Comparison of ENCODE assay signal across 22 cellular contexts in the genomic region with DNA sequence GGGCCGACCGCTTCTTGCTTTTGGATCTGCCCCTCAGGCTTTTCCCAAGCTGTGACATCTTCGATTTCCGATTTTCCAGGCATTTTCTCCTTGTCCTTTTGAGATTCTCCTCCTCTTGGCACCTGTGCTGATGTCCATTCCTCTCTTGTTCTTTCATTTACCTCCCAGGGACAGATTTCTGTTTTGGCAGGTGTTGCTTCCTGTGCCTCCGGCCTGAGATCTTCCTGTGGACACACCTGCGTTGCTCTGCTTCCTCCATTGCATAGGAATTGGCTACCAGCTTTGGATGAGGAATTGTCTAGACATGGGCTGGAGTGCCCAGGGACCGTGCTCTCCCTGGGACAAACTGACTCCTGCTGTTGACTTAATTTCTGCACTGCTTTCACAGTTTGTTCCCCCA. TPM values are rescaled to one million over a fixed set of nuclear protein-coding genes. Genes with fewer than 3 reads are reported as not detected.
"Had no signal": no experiment of that assay in that cellular context is flagged by ENCODE, and none has a peak within 500 bp of the region (broad histone marks: within the 10 kb centered on the region; RNA-seq: fewer than 3 reads in every experiment).

No MANE protein-coding gene starts in this region.

- ATAC-seq: gastroesophageal sphincter; left ventricle myocardium superior; natural killer cell; psoas muscle; stimulated activated memory B cell treated with anti-CD40 and anti-IgM and Interleukin-4, amounts not matched to agents 10 μg/mL and 1 μg/mL and 100 μg/mL, for 72 hours had no signal

- H3K9me3 ChIP-seq: adrenal gland, ascending aorta, colonic mucosa, gastroesophageal sphincter, psoas muscle, right atrium auricular region, stomach, suprapubic skin, tibial nerve had no signal

- H3K27me3 ChIP-seq: ascending aorta, colonic mucosa, dorsolateral prefrontal cortex, right atrium auricular region had no signal

- H3K36me3 Mint-ChIP-seq: activated naive CD8-positive, alpha-beta T cell; natural killer cell; stimulated activated memory B cell treated with anti-CD40 and anti-IgM and Interleukin-4, amounts not matched to agents 10 μg/mL and 1 μg/mL and 100 μg/mL, for 72 hours had no signal

- H3K27ac ChIP-seq: adrenal gland, ascending aorta, brain microvascular endothelial cell, colonic mucosa, epithelial cell of prostate, gastroesophageal sphincter, psoas muscle, right atrium auricular region, stomach, suprapubic skin had no signal

- H3K27ac Mint-ChIP-seq: activated naive CD8-positive, alpha-beta T cell; stimulated activated memory B cell treated with anti-CD40 and anti-IgM and Interleukin-4, amounts not matched to agents 10 μg/mL and 1 μg/mL and 100 μg/mL, for 72 hours had no signal

- H3K9me3 Mint-ChIP-seq: natural killer cell; stimulated activated memory B cell treated with anti-CD40 and anti-IgM and Interleukin-4, amounts not matched to agents 10 μg/mL and 1 μg/mL and 100 μg/mL, for 72 hours had no signal

- DNase-seq: activated naive CD4-positive, alpha-beta T cell; activated T-cell treated with anti-CD3 and anti-CD28 coated beads, Interleukin-2, amount 50 U/mL, for 1 hour; adrenal gland; brain microvascular endothelial cell; colonic mucosa; left ventricle myocardium superior; mammary epithelial cell; midbrain; natural killer cell; psoas muscle; stimulated activated CD4-positive, alpha-beta T cell treated with anti-CD3 and anti-CD28 coated beads, Interleukin-12 subunit alpha, Interleukin-12 subunit beta, amount 100 ng/mL, for 4 hours; stimulated activated CD4-positive, alpha-beta T cell treated with anti-CD3 and anti-CD28 coated beads, Interleukin-1b, Interleukin-23, amount 100 ng/mL, for 48 hours; stomach had no signal

- H3K4me3 ChIP-seq: adrenal gland, ascending aorta, colonic mucosa, dorsolateral prefrontal cortex, gastroesophageal sphincter, psoas muscle, right atrium auricular region, stomach, suprapubic skin, tibial nerve had no signal

- H3K36me3 ChIP-seq: adrenal gland, ascending aorta, brain microvascular endothelial cell, colonic mucosa, right atrium auricular region, suprapubic skin had no signal

- H3K4me1 ChIP-seq: adrenal gland, ascending aorta, colonic mucosa, psoas muscle had no signal

- H3K4me3 Mint-ChIP-seq: activated naive CD8-positive, alpha-beta T cell; natural killer cell; stimulated activated memory B cell treated with anti-CD40 and anti-IgM and Interleukin-4, amounts not matched to agents 10 μg/mL and 1 μg/mL and 100 μg/mL, for 72 hours had no signal

RNA-seq across cellular contexts. Expression of gene GPR179, which starts 15.1 kb away (rescaled TPM):
- total RNA-seq: ascending aorta, left ventricle myocardium superior, mammary epithelial cell, natural killer cell, right atrium auricular region had no signal
